ENCODE assay signal across 13 cellular contexts in the genomic region with DNA sequence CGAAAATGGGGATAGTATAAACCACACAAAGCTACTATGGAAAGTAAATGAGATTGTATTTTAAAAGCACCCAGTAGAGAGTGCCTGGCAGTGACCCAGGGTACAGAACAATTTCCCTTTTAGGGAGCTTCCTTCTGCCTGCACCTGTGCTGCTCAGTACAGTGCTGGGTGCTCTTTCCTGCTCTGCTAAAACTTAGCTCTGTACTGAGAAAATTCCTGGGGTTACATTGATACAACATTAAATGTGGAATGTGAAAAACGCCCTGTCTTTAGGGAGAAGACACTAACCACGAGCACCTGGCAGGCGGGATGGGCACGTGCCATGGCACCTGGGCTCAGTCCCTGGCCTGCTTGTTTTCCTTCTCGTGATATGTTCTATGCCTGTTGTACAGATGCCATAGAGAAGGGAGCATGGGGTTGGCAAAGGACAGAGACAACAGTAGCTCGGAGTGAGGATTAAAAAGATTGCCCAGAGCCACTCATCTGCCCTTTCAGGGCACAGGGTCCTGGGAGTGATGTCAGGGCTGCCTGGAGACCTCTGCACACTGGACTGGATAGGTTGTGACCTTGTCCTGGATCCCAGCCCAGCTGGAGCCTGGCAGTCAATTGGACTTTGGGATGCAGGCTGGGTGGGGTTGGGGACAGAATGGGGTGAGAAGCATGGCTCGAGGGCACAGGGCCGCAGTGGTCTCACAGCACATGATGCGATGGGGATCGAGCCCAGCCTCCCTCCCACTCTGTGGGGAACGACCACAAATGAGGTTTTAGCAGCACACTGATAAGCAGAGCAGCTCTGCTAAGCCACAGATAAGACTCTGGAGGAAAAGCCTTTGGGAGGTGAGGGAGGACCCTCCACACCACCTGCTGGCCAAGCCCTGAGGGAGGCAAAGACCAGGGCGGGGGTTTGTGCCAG. TPM values are rescaled to one million over a fixed set of nuclear protein-coding genes. Genes with fewer than 3 reads are reported as not detected.
DNase-seq lines count a peak whose midpoint lies in the region; ATAC-seq and TF ChIP-seq lines count a peak whose summit lies in the region.
"Had no signal": no experiment of that assay in that cellular context is flagged by ENCODE, and none has a peak within 500 bp of the region (broad histone marks: within the 10 kb centered on the region; RNA-seq: fewer than 3 reads in every experiment).

No MANE protein-coding gene starts in this region.

- no peaks in the 10 kb centered on the region for H3K9me3 ChIP-seq in right lobe of liver
- no peaks in the 10 kb centered on the region for H3K9me3 ChIP-seq in transverse colon

- in situ Hi-C loops in astrocyte of the cerebellum (cut with HindIII; ENCODE audit: low sequenced_read_pairs), result no loop called here
- in situ Hi-C loops in transverse colon (cut with MboI; ENCODE audit: low pct_ligation_motif_present in 1 of 4, low pct_unique_long_range_greater_than_20kb in 1 of 4, low sequenced_read_pairs in 3 of 4), result no loop called here

- H3K36me3 ChIP-seq in right lobe of liver (peaks cover 0 to 3% (median 0%) of the 10 kb centered on the region in 4 donors), transverse colon (no peaks in the 10 kb centered on the region)

- H3K4me1 ChIP-seq in right lobe of liver, result peaks cover 0 to 40% (median 21%) of the 10 kb centered on the region in 4 donors
- peaks cover 17 to 55% (median 31%) of the 10 kb centered on the region in 4 donors for H3K4me1 ChIP-seq in transverse colon

- peak overlapping the region; percentile 83 to 94 (median 93) for H3K27ac ChIP-seq in right lobe of liver
- H3K27ac ChIP-seq in transverse colon, result peak overlapping the region; percentile 22 to 73 (median 60)

- intact Hi-C loops in Right ventricle myocardium superior (cut with DNase I), result no loop called here
- intact Hi-C loops in Right ventricle myocardium inferior (cut with DNase I), result no loop called here
- intact Hi-C loops in right lobe of liver (cut with DNase I), result no loop called here
- intact Hi-C loops in transverse colon (cut with DNase I; ENCODE audit: low total_unique reads), result no loop called here

- H3K4me3 ChIP-seq in astrocyte of the cerebellum (ENCODE audit: low read depth, low read length) (no peak overlapping the region), right lobe of liver (no peak overlapping the region), transverse colon (no peak overlapping the region)

- TF ChIP-seq CTCF in astrocyte of the cerebellum (IDR thresholded peaks at IDR 0.05; ENCODE audit: low read depth, low read length, missing control alignments) (peak; percentile 8), right lobe of liver (IDR thresholded peaks at IDR 0.05) (no peak), transverse colon (IDR thresholded peaks at IDR 0.05) (no peak)

- ATAC-seq in Right ventricle myocardium superior (ENCODE audit: poor library complexity) (peak; percentile 39), Right ventricle myocardium inferior (no peak), right lobe of liver (peak; percentile 87 to 95 (median 91)), GM18868 (IDR thresholded peaks at IDR 0.05; ENCODE audit: unreplicated experiment) (no peak)

- peak; percentile 35 for TF ChIP-seq POLR2A in right lobe of liver (IDR thresholded peaks at IDR 0.05)
- no peak for TF ChIP-seq POLR2A in transverse colon (IDR thresholded peaks at IDR 0.05)

- 24% methylated on average over 7 of the region's 13 CpGs for WGBS in right lobe of liver (ENCODE audit: insufficient coverage, low coverage, low lambda C conversion rate, missing lambda C conversion rate)
- WGBS in transverse colon (ENCODE audit: low coverage in 1 of 2), 2 donors, result 45 to 66% methylated on average over 6 to 13 of the region's 13 CpGs

- H3K27me3 ChIP-seq in right lobe of liver (no peaks in the 10 kb centered on the region), transverse colon (no peaks in the 10 kb centered on the region)

- TF ChIP-seq EP300 in transverse colon (IDR thresholded peaks at IDR 0.05; ENCODE audit: low read depth), result no peak

- no peak for DNase-seq in Right ventricle myocardium superior
- DNase-seq in Right ventricle myocardium inferior (ENCODE audit: missing footprints), result no peak
- no peak for DNase-seq in astrocyte of the cerebellum (ENCODE audit: low read depth)
- DNase-seq in right lobe of liver, result peak; percentile 90 to 98 (median 96)
- peak; percentile 57 for DNase-seq in transverse colon
- no peak for DNase-seq in activated T-cell treated with anti-CD3 and anti-CD28 coated beads, Interleukin-2, amount 50 U/mL, for 48 hours
- no peak for DNase-seq in NCI-H524 (lab: John Stamatoyannopoulos, UW)
- DNase-seq: activated CD8-positive, alpha-beta memory T cell treated with anti-CD3 and anti-CD28 coated beads for 24 hours; activated naive CD4-positive, alpha-beta T cell; caudate nucleus; CD8-positive, alpha-beta memory T cell; NCI-H1417 had no signal

RNA-seq across cellular contexts. Expression of a gene that starts 4.2 kb away (rescaled TPM):
- total RNA-seq in Right ventricle myocardium superior (not detected), Right ventricle myocardium inferior (not detected), right lobe of liver (not detected), transverse colon (not detected)
- total RNA-seq: CD8-positive, alpha-beta memory T cell had no signal

RNA-seq across cellular contexts. Expression of a gene that starts 9.1 kb away (rescaled TPM):
- total RNA-seq in Right ventricle myocardium superior (5.3 TPM), Right ventricle myocardium inferior (4.6 TPM), right lobe of liver (10 to 100 TPM in 5 of 6 experiments, 1 to 10 TPM in 1; 6.5 to 45.3 (median 28.4) TPM), transverse colon (10 to 100 TPM; 13.1 to 20.3 (median 16.7) TPM)

RNA-seq across cellular contexts. Expression of a gene that starts 39.5 kb away (rescaled TPM):
- total RNA-seq in Right ventricle myocardium superior (0.16 TPM), Right ventricle myocardium inferior (0.24 TPM), right lobe of liver (under 1 TPM in 3 of 6 experiments, not detected in 3; 0.17 to 0.60 (median 0.31) TPM), transverse colon (1 to 10 TPM in 1 of 4 donors, under 1 TPM in 3; 0.37 to 1.4 (median 0.81) TPM)
- total RNA-seq: CD8-positive, alpha-beta memory T cell had no signal

Comparison
In these comparisons a context has a peak if more than half of its experiments do, and no peak if none do; other contexts are left out.
1. ATAC-seq: peak in Right ventricle myocardium superior (single experiment) and right lobe of liver (4 of 4); none in Right ventricle myocardium inferior (single experiment) and GM18868 (single experiment).
2. DNase-seq: peak in right lobe of liver (3 of 3) and transverse colon (single experiment); none in Right ventricle myocardium superior (single experiment), Right ventricle myocardium inferior (single experiment), astrocyte of the cerebellum (single experiment), activated T-cell treated with anti-CD3 and anti-CD28 coated beads, Interleukin-2, amount 50 U/mL, for 48 hours (0 of 2) and NCI-H524 (0 of 2).